Comparison of ENCODE assay signal across 8 cellular contexts in the genomic region with DNA sequence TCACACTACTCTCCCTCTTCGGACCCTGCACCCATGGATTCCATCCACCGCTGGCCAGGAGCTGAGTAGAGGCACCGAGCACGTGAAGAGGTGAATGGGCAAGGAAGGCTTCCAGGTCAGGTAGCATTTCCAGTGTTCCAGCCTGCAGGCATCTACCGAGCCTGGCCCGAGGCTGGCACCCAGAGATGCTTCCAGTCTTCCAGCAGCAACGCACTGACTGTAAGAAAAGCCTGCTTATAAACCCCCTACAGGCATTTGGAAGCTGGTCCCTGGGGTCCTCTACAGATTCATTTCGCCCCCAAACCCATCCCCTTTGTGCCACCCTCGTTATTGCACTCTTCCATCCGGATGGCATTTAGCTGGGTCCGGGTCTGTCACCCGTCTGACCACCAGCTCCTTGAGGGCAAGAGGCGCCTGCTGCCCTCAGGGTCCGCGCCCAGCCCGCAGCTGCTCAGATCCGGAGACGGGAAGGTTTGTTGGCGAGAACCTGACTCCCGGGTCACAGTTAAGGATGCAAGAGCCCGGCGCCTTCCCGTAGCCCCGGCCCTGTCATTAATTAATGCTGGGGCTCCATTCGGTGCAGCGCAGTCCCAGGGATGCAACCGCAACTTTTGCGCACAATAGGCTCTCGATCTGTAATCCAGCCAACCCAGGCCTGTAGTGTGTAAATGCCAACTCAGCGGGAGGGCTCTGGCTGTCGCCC. TPM values are rescaled to one million over a fixed set of nuclear protein-coding genes. Genes with fewer than 3 reads are reported as not detected.
DNase-seq lines count a peak whose midpoint lies in the region; TF ChIP-seq lines count a peak whose summit lies in the region.

No MANE protein-coding gene starts in this region.

- peaks cover 0 to 7% (median 0%) of the 10 kb centered on the region in 11 experiments; a peak in 6 of 22 replicates for H3K9me3 ChIP-seq in BLaER1 treated with 17β-estradiol and CSF1 and Interleukin-3, amounts not matched to agents 10 nM and 100 nM (replicated peaks in 1 of 11)
- H3K9me3 ChIP-seq in GM23248 (ENCODE audit: low read depth) = no peaks in the 10 kb centered on the region
- no peaks in the 10 kb centered on the region for H3K9me3 ChIP-seq in fibroblast of lung (ENCODE audit: control insufficient read depth, insufficient read depth, low read depth, low read length)
- H3K9me3 ChIP-seq in prostate gland = no peaks in the 10 kb centered on the region

- intact Hi-C loops in prostate gland (cut with DNase I) = loop anchor here (2.0 to 5.0 kb wide), 3 partner anchors 52 to 168 kb away; no protein-coding TSS in a partner anchor

- peaks cover 31% of the 10 kb centered on the region for H3F3A ChIP-seq in GM23248 (ENCODE audit: insufficient read depth)

- H2AFZ ChIP-seq in GM23248 (peak overlapping the region; percentile 88), fibroblast of lung (ENCODE audit: low read length) (peak overlapping the region; percentile 70)

- POLR2A ChIA-PET in RWPE1 (lab: Yijun Ruan, JAX; ENCODE audit: low non-redundant PET) = no interaction called here

- H3K4me2 ChIP-seq in BLaER1 treated with 17β-estradiol and CSF1 and Interleukin-3, amounts not matched to agents 10 nM and 100 nM = peak overlapping the region; percentile 81 to 98 (median 97)
- H3K4me2 ChIP-seq in GM23248 (ENCODE audit: unreplicated experiment) = peak overlapping the region; percentile 87
- peak overlapping the region; percentile 59 for H3K4me2 ChIP-seq in fibroblast of lung (ENCODE audit: extremely low read depth, insufficient read depth, low read length)

- peaks cover 25 to 63% (median 34%) of the 10 kb centered on the region in 10 experiments for H3K4me1 ChIP-seq in BLaER1 treated with 17β-estradiol and CSF1 and Interleukin-3, amounts not matched to agents 10 nM and 100 nM
- H3K4me1 ChIP-seq in GM23248 (ENCODE audit: insufficient read depth) (peaks cover 18% of the 10 kb centered on the region), fibroblast of lung (ENCODE audit: control insufficient read depth, extremely low read depth, insufficient read depth, low read length) (peaks cover 9% of the 10 kb centered on the region), prostate gland (replicated peaks) (peaks cover 8% of the 10 kb centered on the region)

- peak overlapping the region in 10 of 11 experiments; percentile 92 to 98 (median 95); a peak in 20 of 22 replicates for H3K27ac ChIP-seq in BLaER1 treated with 17β-estradiol and CSF1 and Interleukin-3, amounts not matched to agents 10 nM and 100 nM
- peak overlapping the region; percentile 89 for H3K27ac ChIP-seq in GM23248
- H3K27ac ChIP-seq in RWPE1 = peak overlapping the region; percentile 91
- peak overlapping the region; percentile 91 for H3K27ac ChIP-seq in fibroblast of lung (ENCODE audit: insufficient read depth, low read length)
- H3K27ac ChIP-seq in prostate gland = peak overlapping the region; percentile 98 to 99

- CTCF ChIA-PET in RWPE1 (lab: Yijun Ruan, JAX) = no interaction called here

- TF ChIP-seq CTCF in RWPE1 (conservative IDR thresholded peaks at IDR 0.05; ENCODE audit: low read depth) = no peak
- no peak for TF ChIP-seq CTCF in fibroblast of lung (conservative IDR thresholded peaks at IDR 0.05 in 1 of 2, IDR thresholded peaks at IDR 0.05 in 1 of 2; ENCODE audit: low read depth in 1 of 2, low read length in 2 of 2)
- TF ChIP-seq CTCF in prostate gland (IDR thresholded peaks at IDR 0.05) = no peak

- H3K27me3 ChIP-seq in BLaER1 treated with 17β-estradiol and CSF1 and Interleukin-3, amounts not matched to agents 10 nM and 100 nM = no peaks in the 10 kb centered on the region
- H3K27me3 ChIP-seq in GM23248 (replicated peaks; ENCODE audit: insufficient read depth) = no peaks in the 10 kb centered on the region
- no peaks in the 10 kb centered on the region for H3K27me3 ChIP-seq in fibroblast of lung (ENCODE audit: control insufficient read depth, insufficient read depth, low read length)
- H3K27me3 ChIP-seq in prostate gland (replicated peaks; ENCODE audit: insufficient read depth) = no peaks in the 10 kb centered on the region

- H3K4me3 ChIP-seq in BLaER1 treated with 17β-estradiol and CSF1 and Interleukin-3, amounts not matched to agents 10 nM and 100 nM = peak overlapping the region; percentile 78 to 99 (median 94)
- H3K4me3 ChIP-seq in GM23248 = peak overlapping the region; percentile 83
- H3K4me3 ChIP-seq in fibroblast of lung (replicated peaks in 1 of 4; ENCODE audit: control extremely low read depth in 1 of 4, insufficient read depth in 1 of 4, low read depth in 3 of 4, low read length in 4 of 4) = peak overlapping the region; percentile 55 to 99 (median 83)
- peak overlapping the region; percentile 94 to 96 for H3K4me3 ChIP-seq in prostate gland

- H3K9ac ChIP-seq in BLaER1 treated with 17β-estradiol and CSF1 and Interleukin-3, amounts not matched to agents 10 nM and 100 nM = peak overlapping the region; percentile 89 to 99 (median 97); a peak in 21 of 22 replicates
- H3K9ac ChIP-seq in GM23248 (peak overlapping the region; percentile 95), fibroblast of lung (ENCODE audit: insufficient read depth, low read length) (peak overlapping the region; percentile 98)

- H3K79me2 ChIP-seq in GM23248 (ENCODE audit: insufficient read depth) (peaks cover 61% of the 10 kb centered on the region), fibroblast of lung (ENCODE audit: control insufficient read depth, insufficient read depth, low read length) (peaks cover 42% of the 10 kb centered on the region)

- H3K36me3 ChIP-seq in BLaER1 treated with 17β-estradiol and CSF1 and Interleukin-3, amounts not matched to agents 10 nM and 100 nM = peaks cover 0 to 8% (median 0%) of the 10 kb centered on the region in 11 experiments; a peak in 2 of 22 replicates
- H3K36me3 ChIP-seq in GM23248 (ENCODE audit: low read depth) = no peaks in the 10 kb centered on the region
- H3K36me3 ChIP-seq in fibroblast of lung (ENCODE audit: control insufficient read depth, insufficient read depth, low read length) = no peaks in the 10 kb centered on the region
- no peaks in the 10 kb centered on the region for H3K36me3 ChIP-seq in prostate gland

- peaks cover 33 to 43% (median 41%) of the 10 kb centered on the region in 11 experiments for H4K20me1 ChIP-seq in BLaER1 treated with 17β-estradiol and CSF1 and Interleukin-3, amounts not matched to agents 10 nM and 100 nM
- peaks cover 20% of the 10 kb centered on the region; the same call in 1 of the 2 replicates for H4K20me1 ChIP-seq in GM23248 (ENCODE audit: insufficient read depth)
- peaks cover 6% of the 10 kb centered on the region for H4K20me1 ChIP-seq in fibroblast of lung (ENCODE audit: control insufficient read depth, extremely low read depth, insufficient read depth, low read length)

- peak; percentile 15 for DNase-seq in GM23248
- no peak for DNase-seq in RWPE1 (ENCODE audit: low spot score)
- no peak for DNase-seq in fibroblast of lung (ENCODE audit: low read depth in 2 of 2)
- no peak for DNase-seq in prostate gland (ENCODE audit: low spot score)
- DNase-seq in stimulated activated CD4-positive, alpha-beta T cell treated with anti-CD3 and anti-CD28 coated beads, Interleukin-4, amount 100 ng/mL, for 1 hour = no peak
- no peak for DNase-seq in GDM1 (lab: John Stamatoyannopoulos, UW)
- no peak for DNase-seq in NCI-H226

- TF ChIP-seq POLR2A in prostate gland (IDR thresholded peaks at IDR 0.05) = no peak

- 8% methylated on average over 25 to 30 of the region's 31 CpGs for WGBS in GM23248 (ENCODE audit: low coverage in 1 of 2, low lambda C conversion rate in 2 of 2, missing lambda C conversion rate in 2 of 2), 2 experiments
- WGBS in prostate gland = 12% methylated on average over 30 of the region's 31 CpGs

- H3K9me2 ChIP-seq in GM23248 (ENCODE audit: insufficient read depth) = no peaks in the 10 kb centered on the region

- in situ Hi-C loops in GM23248 (cut with MboI) = no loop called here

RNA-seq across cellular contexts. Expression of a gene that starts 0.6 kb away (rescaled TPM):
- 80.6 and 107 TPM in 2 replicates for total RNA-seq in GM23248 (2014; rRNA removed; shearing (Covaris generic))
- polyA plus RNA-seq in GM23248 (2016; fragmentation: Nextera tagmentation; extraction: Ambion mirVana) (32.3 and 32.9 TPM in 2 replicates), fibroblast of lung (76.0 and 76.7 TPM in 2 replicates)
- total RNA-seq in fibroblast of lung (93.7 and 119 TPM in 2 replicates), prostate gland (100 to 1,000 TPM in 1 of 2 donors, 10 to 100 TPM in 1; 51.5 to 115 TPM)
- 54.7 and 58.7 TPM in 2 replicates for polyA plus RNA-seq in fibroblast of lung (2012)
- 42.1 and 43.5 TPM in 2 replicates for polyA minus RNA-seq in fibroblast of lung (ENCODE audit: low replicate concordance)

RNA-seq across cellular contexts. Expression of a gene that starts 50.6 kb away (rescaled TPM):
- 133 and 156 TPM in 2 replicates for total RNA-seq in GM23248 (2014; rRNA removed; shearing (Covaris generic))
- polyA plus RNA-seq in GM23248 (2016; fragmentation: Nextera tagmentation; extraction: Ambion mirVana) = 502 and 518 TPM in 2 replicates
- 158 and 185 TPM in 2 replicates for total RNA-seq in fibroblast of lung
- polyA plus RNA-seq in fibroblast of lung = 333 and 400 TPM in 2 replicates
- 235 and 291 TPM in 2 replicates for polyA plus RNA-seq in fibroblast of lung (2012)
- polyA minus RNA-seq in fibroblast of lung (ENCODE audit: low replicate concordance) = 39.8 and 40.9 TPM in 2 replicates
- 100 to 1,000 TPM; 205 to 268 TPM for total RNA-seq in prostate gland
